In genomic region chr9:110919609-110920008, GRCh38 we compare ENCODE assay signal across 12 cellular contexts.
A peak's percentile ranks its signal among the peaks of the same experiment; 100 is the strongest.
DNase-seq lines count a peak whose midpoint lies in the region; ATAC-seq and TF ChIP-seq lines count a peak whose summit lies in the region.
"Had no signal": no experiment of that assay in that cellular context is flagged by ENCODE, and none has a peak within 500 bp of the region (broad histone marks: within the 10 kb centered on the region; RNA-seq: fewer than 3 reads in every experiment).

No MANE protein-coding gene starts in this region.

- DNase-seq in Daoy (ENCODE audit: low read depth) = peak; percentile 81
- no peak for DNase-seq in Peyer's patch
- peak; percentile 99 for DNase-seq in fibroblast of mammary gland (ENCODE audit: low read depth)
- DNase-seq in sigmoid colon = no peak
- DNase-seq in SW480 (ENCODE audit: low spot score) = no peak
- DNase-seq in activated T-cell treated with anti-CD3 and anti-CD28 coated beads, Interleukin-2, amount 50 U/mL, for 72 hours = no peak
- no peak for DNase-seq in stimulated activated CD4-positive, alpha-beta T cell treated with anti-CD3 and anti-CD28 coated beads, Interleukin-15, amount 100 ng/mL, for 24 hours
- DNase-seq in activated gamma-delta T cell (lab: John Stamatoyannopoulos, UW) = no peak
- DNase-seq: effector CD8-positive, alpha-beta T cell; NCI-H2029; stimulated activated naive CD4-positive, alpha-beta T cell treated with Interleukin-2 at 50 U/mL for 16 hours had no signal

- WGBS in sigmoid colon, 2 donors = 61 to 79% methylated on average over 3 of the region's 3 CpGs

- H3K4me3 ChIP-seq in Peyer's patch (no peak overlapping the region), fibroblast of mammary gland (ENCODE audit: control insufficient read depth, low read depth, low read length) (no peak overlapping the region), sigmoid colon (no peak overlapping the region)

- TF ChIP-seq CTCF in Peyer's patch (IDR thresholded peaks at IDR 0.05) (peak in 1 of 6 experiments; percentile 12), fibroblast of mammary gland (conservative IDR thresholded peaks at IDR 0.05; ENCODE audit: control insufficient read depth, insufficient read depth, low read depth, low read length) (no peak), sigmoid colon (IDR thresholded peaks at IDR 0.05) (no peak)

- TF ChIP-seq POLR2A in Peyer's patch (IDR thresholded peaks at IDR 0.05) = no peak
- no peak for TF ChIP-seq POLR2A in sigmoid colon (IDR thresholded peaks at IDR 0.05)

- H3K9me3 ChIP-seq in Peyer's patch = no peaks in the 10 kb centered on the region
- H3K9me3 ChIP-seq in sigmoid colon = no peaks in the 10 kb centered on the region
- H3K9me3 ChIP-seq: neutrophil had no signal

- H3K36me3 Mint-ChIP-seq in activated T-cell treated with anti-CD3 and anti-CD28 coated beads, Interleukin-2, amount 50 U/mL, for 72 hours (ENCODE audit: insufficient read depth in 2 of 2) = no peaks in the 10 kb centered on the region

- H3K27me3 Mint-ChIP-seq in activated T-cell treated with anti-CD3 and anti-CD28 coated beads, Interleukin-2, amount 50 U/mL, for 72 hours (ENCODE audit: low read depth) = no peaks in the 10 kb centered on the region

- H3K4me1 Mint-ChIP-seq in activated T-cell treated with anti-CD3 and anti-CD28 coated beads, Interleukin-2, amount 50 U/mL, for 72 hours (ENCODE audit: low read depth) = no peaks in the 10 kb centered on the region

- H3K4me1 ChIP-seq in Peyer's patch (no peaks in the 10 kb centered on the region), sigmoid colon (no peaks in the 10 kb centered on the region)

- peaks cover 1 to 3% of the 10 kb centered on the region in 2 donors for H3K9me3 Mint-ChIP-seq in activated T-cell treated with anti-CD3 and anti-CD28 coated beads, Interleukin-2, amount 50 U/mL, for 72 hours

- no peak overlapping the region for H3K27ac Mint-ChIP-seq in activated T-cell treated with anti-CD3 and anti-CD28 coated beads, Interleukin-2, amount 50 U/mL, for 72 hours

- intact Hi-C loops in sigmoid colon (cut with DNase I) = no loop called here

- H3K36me3 ChIP-seq in Peyer's patch (no peaks in the 10 kb centered on the region), sigmoid colon (no peaks in the 10 kb centered on the region)
- H3K36me3 ChIP-seq: neutrophil had no signal

- H3K27me3 ChIP-seq in Peyer's patch (no peaks in the 10 kb centered on the region), sigmoid colon (no peaks in the 10 kb centered on the region)
- H3K27me3 ChIP-seq: neutrophil had no signal

- peak overlapping the region in 3 of 4 donors; percentile 11 to 59 (median 39) for H3K27ac ChIP-seq in Peyer's patch
- peak overlapping the region in 3 of 4 donors; percentile 5 to 44 (median 34) for H3K27ac ChIP-seq in sigmoid colon
- H3K27ac ChIP-seq: neutrophil had no signal

- no peak for ATAC-seq in activated T-cell treated with anti-CD3 and anti-CD28 coated beads, Interleukin-2, amount 50 U/mL, for 72 hours (replicated peaks in 1 of 2)

- H3K4me3 Mint-ChIP-seq in activated T-cell treated with anti-CD3 and anti-CD28 coated beads, Interleukin-2, amount 50 U/mL, for 72 hours = no peak overlapping the region

- no peak for TF ChIP-seq EP300 in sigmoid colon (IDR thresholded peaks at IDR 0.05)

Comparison
In these comparisons a context has a peak if more than half of its experiments do, and no peak if none do; other contexts are left out.
1. DNase-seq: peak in Daoy (single experiment) and fibroblast of mammary gland (single experiment); none in Peyer's patch (0 of 3), sigmoid colon (single experiment), SW480 (single experiment), activated T-cell treated with anti-CD3 and anti-CD28 coated beads, Interleukin-2, amount 50 U/mL, for 72 hours (0 of 2), stimulated activated CD4-positive, alpha-beta T cell treated with anti-CD3 and anti-CD28 coated beads, Interleukin-15, amount 100 ng/mL, for 24 hours (single experiment) and activated gamma-delta T cell (single experiment).